8 cellular contexts compared by ENCODE assay signal in genomic region chr1:201877877-201878339, GRCh38. TPM values are rescaled to one million over a fixed set of nuclear protein-coding genes. Genes with fewer than 3 reads are reported as not detected.
A peak's percentile ranks its signal among the peaks of the same experiment; 100 is the strongest.
DNase-seq lines count a peak whose midpoint lies in the region; ATAC-seq, FAIRE-seq and TF ChIP-seq lines count a peak whose summit lies in the region.

No MANE protein-coding gene starts in this region.

- TF ChIP-seq EP300 in HepG2 (IDR thresholded peaks at IDR 0.05; ENCODE audit: low read depth in 2 of 2, low read length in 2 of 2), result no peak
- TF ChIP-seq EP300 in HepG2 (CRISPR knock-in tag; IDR thresholded peaks at IDR 0.05; ENCODE audit: borderline replicate concordance), result no peak

- peak; percentile 42 for FAIRE-seq in HepG2 (lab: Jason Lieb, UNC)

- in situ Hi-C loops in HepG2 (cut with HindIII; ENCODE audit: extremely low pct_ligation_motif_present, low pct_unique_long_range_greater_than_20kb), result no loop called here

- no peak overlapping the region for H3K4me3 ChIP-seq in HepG2 (replicated peaks in 1 of 3; ENCODE audit: insufficient read depth in 1 of 3, low read depth in 2 of 3, low read length in 3 of 3)
- H3K4me3 ChIP-seq in upper lobe of right lung, result no peak overlapping the region

- H3K27me3 ChIP-seq in HepG2 (ENCODE audit: control insufficient read depth in 1 of 2, insufficient read depth in 2 of 2, low read length in 2 of 2) (no peaks in the 10 kb centered on the region), upper lobe of right lung (no peaks in the 10 kb centered on the region)

- H3K79me2 ChIP-seq in HepG2 (ENCODE audit: insufficient read depth, low read length), result no peaks in the 10 kb centered on the region

- H2AFZ ChIP-seq in HepG2 (ENCODE audit: low read length), result no peak overlapping the region

- TF ChIP-seq RAD21 in HepG2 (CRISPR knock-in tag; IDR thresholded peaks at IDR 0.05), result no peak

- 96% methylated on average over 4 of the region's 6 CpGs for WGBS in HepG2 (ENCODE audit: low lambda C conversion rate)

- no peak for TF ChIP-seq POLR2A in HepG2 (IDR thresholded peaks at IDR 0.05; ENCODE audit: insufficient read depth in 1 of 2, low read depth in 2 of 2, low read length in 2 of 2)

- POLR2A ChIA-PET in HepG2 (lab: Yijun Ruan, JAX), result interaction anchor here (1.0 kb wide), 1 partner anchor 94 kb away, joined by 3 read pairs; no protein-coding TSS in a partner anchor

- CTCF ChIA-PET in HepG2 (lab: Yijun Ruan, JAX; ENCODE audit: low intra/inter-chr PET ratio, low total read pairs), result interaction anchor here (1.3 kb wide), 1 partner anchor 95 kb away, joined by 4 read pairs; no protein-coding TSS in a partner anchor

- intact Hi-C loops in HepG2 (cut with micrococcal nuclease; ENCODE audit: unreplicated experiment), result loop anchor here (1.0 kb wide), 1 partner anchor 94 kb away; no protein-coding TSS in a partner anchor
- intact Hi-C loops in upper lobe of right lung (cut with DNase I), result no loop called here

- no peaks in the 10 kb centered on the region for H3K9me3 ChIP-seq in HepG2 (ENCODE audit: low read length)
- H3K9me3 ChIP-seq in upper lobe of right lung, result no peaks in the 10 kb centered on the region

- H3K4me2 ChIP-seq in HepG2 (ENCODE audit: low read depth, low read length), result no peak overlapping the region

- H3K27ac ChIP-seq in HepG2 (ENCODE audit: extremely low read length, insufficient read depth, low read length), result no peak overlapping the region
- H3K27ac ChIP-seq in upper lobe of right lung, result no peak overlapping the region

- H3K4me1 ChIP-seq in HepG2 (ENCODE audit: insufficient read depth, low read length) (no peaks in the 10 kb centered on the region), upper lobe of right lung (peaks cover 4% of the 10 kb centered on the region)

- no TSS peak for BruUV-seq in HepG2 (replicated peaks; lab: Mats Ljungman, UMichigan)

- ATAC-seq in HepG2 (peak; percentile 69), upper lobe of right lung (peak; percentile 77)

- no peak overlapping the region for H3K9ac ChIP-seq in HepG2 (ENCODE audit: insufficient read depth, low read depth, low read length)

- DNase-seq in AG09319 (ENCODE audit: extremely low read depth, low read depth) (no peak), NCI-H69 (lab: John Stamatoyannopoulos, UW) (peak; percentile 57), HepG2 (ENCODE audit: low spot score) (peak; percentile 40), upper lobe of right lung (no peak), GM19240 (ENCODE audit: insufficient read length, low spot score) (no peak), T-helper 9 cell (no peak)
- peak; percentile 9 for DNase-seq in central memory CD4-positive, alpha-beta T cell

- no peaks in the 10 kb centered on the region; the same call in 1 of the 2 replicates for H4K20me1 ChIP-seq in HepG2 (ENCODE audit: insufficient read depth, low read length)

- H3K36me3 ChIP-seq in HepG2 (replicated peaks in 1 of 2; ENCODE audit: control insufficient read depth in 1 of 2, insufficient read depth in 2 of 2, low read length in 2 of 2), result peaks cover 9 to 26% of the 10 kb centered on the region in 2 experiments; a peak in 4 of 5 replicates
- peaks cover 35% of the 10 kb centered on the region for H3K36me3 ChIP-seq in upper lobe of right lung

- peak; percentile 71 for TF ChIP-seq CTCF in AG09319 (IDR thresholded peaks at IDR 0.05; ENCODE audit: low read depth, low read length)
- TF ChIP-seq CTCF in GM12873 (IDR thresholded peaks at IDR 0.05; ENCODE audit: insufficient read depth, low read depth, low read length, missing control alignments), result peak; percentile 70
- TF ChIP-seq CTCF in HepG2 (CRISPR knock-in tag; IDR thresholded peaks at IDR 0.05), result peak; percentile 63
- TF ChIP-seq CTCF in upper lobe of right lung (IDR thresholded peaks at IDR 0.05), result peak; percentile 67

TF ChIP-seq in HepG2, 621 proteins besides CTCF, POLR2A, EP300 and RAD21 (continues in another document):
- TF ChIP-seq ZNF337 (CRISPR knock-in tag; IDR thresholded peaks at IDR 0.05; ENCODE audit: borderline replicate concordance, low read depth) (no peak), HHEX (CRISPR knock-in tag; IDR thresholded peaks at IDR 0.05) (no peak), ZSCAN9 (CRISPR knock-in tag; IDR thresholded peaks at IDR 0.05; ENCODE audit: borderline replicate concordance) (no peak), DDIT3 (CRISPR knock-in tag; IDR thresholded peaks at IDR 0.05) (no peak), SUZ12 (IDR thresholded peaks at IDR 0.05; ENCODE audit: low read depth, low read length) (no peak), NR3C1 (CRISPR knock-in tag; IDR thresholded peaks at IDR 0.05) (no peak), ZBTB46 (CRISPR knock-in tag; IDR thresholded peaks at IDR 0.05; ENCODE audit: borderline replicate concordance) (no peak), ZBTB1 (CRISPR knock-in tag; IDR thresholded peaks at IDR 0.05; ENCODE audit: borderline replicate concordance) (no peak), ZMYM4 (CRISPR knock-in tag; IDR thresholded peaks at IDR 0.05) (no peak), ZNF552 (CRISPR knock-in tag; IDR thresholded peaks at IDR 0.05; ENCODE audit: borderline replicate concordance) (no peak), POLR2G (IDR thresholded peaks at IDR 0.05; ENCODE audit: low read depth, low read length) (peak; percentile 22; the same call in 1 of the 2 replicates)

RNA-seq across cellular contexts. Expression of gene SHISA4, which starts 10.8 kb away (rescaled TPM):
- total RNA-seq in HepG2 (2016; rRNA removed; fragmentation: Illumina TruSeq; extraction: Trizol) (0.24 and 0.51 TPM in 2 replicates), upper lobe of right lung (8.6 TPM)
- total RNA-seq in HepG2 (2016; cell fraction: cytosol; rRNA removed; fragmentation: Illumina TruSeq; extraction: Trizol; ENCODE audit: low read depth), result 0.97 and 1.8 TPM in 2 replicates
- 0.21 and 0.45 TPM in 2 replicates for total RNA-seq in HepG2 (2016; cell fraction: insoluble cytoplasmic fraction; rRNA removed; fragmentation: Illumina TruSeq; extraction: Trizol)
- total RNA-seq in HepG2 (2016; cell fraction: membrane; rRNA removed; fragmentation: Illumina TruSeq; extraction: Trizol), result 0.86 and 1.4 TPM in 2 replicates
- 0.44 and 0.47 TPM in 2 replicates for total RNA-seq in HepG2 (2016; cell fraction: nucleus; rRNA removed; fragmentation: Illumina TruSeq; extraction: Trizol)
- 1.0 and 1.1 TPM in 2 replicates for polyA plus RNA-seq in HepG2 (2011; rRNA removed)
- polyA plus RNA-seq in HepG2 (2011; cell fraction: cytosol; rRNA removed), result 0.59 and 1.4 TPM in 2 replicates
- polyA plus RNA-seq in HepG2 (2011; cell fraction: nucleus; rRNA removed), result 0.83 and 1.5 TPM in 2 replicates
- 0.17 TPM in 1 of 2 replicates, not detected in the other for polyA plus RNA-seq in HepG2 (2012)
- 2.6 and 3.1 TPM in 2 replicates for polyA plus RNA-seq in HepG2 (2016; cell fraction: cytosol; fragmentation: Illumina TruSeq; extraction: Trizol; ENCODE audit: low read depth)
- polyA plus RNA-seq in HepG2 (2016; cell fraction: insoluble cytoplasmic fraction; fragmentation: Illumina TruSeq; extraction: Trizol; ENCODE audit: low read depth), result 0.36 and 0.81 TPM in 2 replicates
- polyA plus RNA-seq in HepG2 (2016; cell fraction: membrane; fragmentation: Illumina TruSeq; extraction: Trizol; ENCODE audit: low read depth), result 2.1 and 2.2 TPM in 2 replicates
- polyA plus RNA-seq in HepG2 (2016; cell fraction: nucleus; fragmentation: Illumina TruSeq; extraction: Trizol; ENCODE audit: insufficient read depth, low read depth), result 0.72 and 1.3 TPM in 2 replicates
- polyA minus RNA-seq in HepG2 (2011; rRNA and poly(A)+ RNA removed; ENCODE audit: low replicate concordance), result 1.0 and 5.4 TPM in 2 replicates
- not detected in 2 replicates for polyA minus RNA-seq in HepG2 (2011; cell fraction: cytosol; rRNA and poly(A)+ RNA removed)
- not detected in 2 replicates for polyA minus RNA-seq in HepG2 (2011; cell fraction: nucleus; rRNA and poly(A)+ RNA removed)

RNA-seq across cellular contexts. Expression of gene IPO9, which starts 49.0 kb away (rescaled TPM):
- total RNA-seq in HepG2 (2016; rRNA removed; fragmentation: Illumina TruSeq; extraction: Trizol) (34.8 and 54.2 TPM in 2 replicates), upper lobe of right lung (44.5 TPM)
- 2.7 and 3.0 TPM in 2 replicates for total RNA-seq in HepG2 (2016; cell fraction: cytosol; rRNA removed; fragmentation: Illumina TruSeq; extraction: Trizol; ENCODE audit: low read depth)
- total RNA-seq in HepG2 (2016; cell fraction: insoluble cytoplasmic fraction; rRNA removed; fragmentation: Illumina TruSeq; extraction: Trizol), result 33.2 and 45.5 TPM in 2 replicates
- 17.5 and 18.0 TPM in 2 replicates for total RNA-seq in HepG2 (2016; cell fraction: membrane; rRNA removed; fragmentation: Illumina TruSeq; extraction: Trizol)
- total RNA-seq in HepG2 (2016; cell fraction: nucleus; rRNA removed; fragmentation: Illumina TruSeq; extraction: Trizol), result 36.0 and 37.9 TPM in 2 replicates
- polyA plus RNA-seq in HepG2 (2011; rRNA removed), result 24.6 and 31.0 TPM in 2 replicates
- 13.7 and 14.3 TPM in 2 replicates for polyA plus RNA-seq in HepG2 (2011; cell fraction: cytosol; rRNA removed)
- 28.0 and 34.2 TPM in 2 replicates for polyA plus RNA-seq in HepG2 (2011; cell fraction: nucleus; rRNA removed)
- polyA plus RNA-seq in HepG2 (2012), result 19.5 and 22.2 TPM in 2 replicates
- 4.2 and 6.1 TPM in 2 replicates for polyA plus RNA-seq in HepG2 (2016; cell fraction: cytosol; fragmentation: Illumina TruSeq; extraction: Trizol; ENCODE audit: low read depth)
- 61.7 and 63.3 TPM in 2 replicates for polyA plus RNA-seq in HepG2 (2016; cell fraction: insoluble cytoplasmic fraction; fragmentation: Illumina TruSeq; extraction: Trizol; ENCODE audit: low read depth)
- polyA plus RNA-seq in HepG2 (2016; cell fraction: membrane; fragmentation: Illumina TruSeq; extraction: Trizol; ENCODE audit: low read depth), result 15.5 and 18.5 TPM in 2 replicates
- polyA plus RNA-seq in HepG2 (2016; cell fraction: nucleus; fragmentation: Illumina TruSeq; extraction: Trizol; ENCODE audit: insufficient read depth, low read depth), result 63.6 and 67.7 TPM in 2 replicates
- polyA minus RNA-seq in HepG2 (2011; rRNA and poly(A)+ RNA removed; ENCODE audit: low replicate concordance), result 39.2 and 117 TPM in 2 replicates
- polyA minus RNA-seq in HepG2 (2011; cell fraction: cytosol; rRNA and poly(A)+ RNA removed), result 19.0 and 19.9 TPM in 2 replicates
- polyA minus RNA-seq in HepG2 (2011; cell fraction: nucleus; rRNA and poly(A)+ RNA removed), result 25.9 and 27.0 TPM in 2 replicates

Comparison
In these comparisons a context has a peak if more than half of its experiments do, and no peak if none do; other contexts are left out.
1. DNase-seq: peak in NCI-H69 (single experiment), central memory CD4-positive, alpha-beta T cell (single experiment) and HepG2 (single experiment); none in AG09319 (single experiment), upper lobe of right lung (single experiment), GM19240 (single experiment) and T-helper 9 cell (single experiment).
2. Peak in every context shown above with its lines, with median percentiles within 50 percentile points of each other: CTCF ChIP-seq.